Comparison of ENCODE assay signal across 8 cellular contexts in genomic region chr9:15416880-15417279, GRCh38. TPM values are rescaled to one million over a fixed set of nuclear protein-coding genes. Genes with fewer than 3 reads are reported as not detected.
DNase-seq lines count a peak whose midpoint lies in the region; ATAC-seq and TF ChIP-seq lines count a peak whose summit lies in the region.

No MANE protein-coding gene starts in this region.

- POLR2A ChIA-PET in activated CD8-positive, alpha-beta T cell treated with anti-CD3 and anti-CD28 coated beads, Interleukin-2, amount 10 ng/mL, durations not matched to agents 7 days and 5 days (lab: Charles Lee): no interaction called here

- no peak for ATAC-seq in activated CD8-positive, alpha-beta T cell treated with anti-CD3 and anti-CD28 coated beads, Interleukin-2, amount 10 ng/mL, durations not matched to agents 7 days and 5 days
- no peak for ATAC-seq in GM19324 (IDR thresholded peaks at IDR 0.05; ENCODE audit: low FRiP score, unreplicated experiment)
- no peak for ATAC-seq in GM21515 (IDR thresholded peaks at IDR 0.05; ENCODE audit: unreplicated experiment)

- H3K27me3 Mint-ChIP-seq in activated CD8-positive, alpha-beta T cell treated with anti-CD3 and anti-CD28 coated beads, Interleukin-2, amount 10 ng/mL, durations not matched to agents 7 days and 5 days (ENCODE audit: low read depth): peaks cover 28% of the 10 kb centered on the region

- no peaks in the 10 kb centered on the region for H3K9me3 Mint-ChIP-seq in activated CD8-positive, alpha-beta T cell treated with anti-CD3 and anti-CD28 coated beads, Interleukin-2, amount 10 ng/mL, durations not matched to agents 7 days and 5 days (ENCODE audit: insufficient read depth)

- no peaks in the 10 kb centered on the region for H3K36me3 Mint-ChIP-seq in activated CD8-positive, alpha-beta T cell treated with anti-CD3 and anti-CD28 coated beads, Interleukin-2, amount 10 ng/mL, durations not matched to agents 7 days and 5 days (ENCODE audit: low read depth)

- DNase-seq in ACHN (peak; percentile 31), GM03348 (ENCODE audit: low spot score) (peak; percentile 41), M059J (ENCODE audit: low read depth) (peak; percentile 52), fibroblast of villous mesenchyme (ENCODE audit: low read depth) (peak; percentile 74)
- peak; percentile 59 for DNase-seq in activated CD8-positive, alpha-beta T cell treated with anti-CD3 and anti-CD28 coated beads, Interleukin-2, amount 10 ng/mL, durations not matched to agents 7 days and 5 days
- DNase-seq in stimulated activated CD4-positive, alpha-beta T cell treated with anti-CD3 and anti-CD28 coated beads, Interleukin-1b, Interleukin-23, amount 100 ng/mL, for 48 hours: peak; percentile 5

- in situ Hi-C loops in ACHN (cut with HindIII; ENCODE audit: low pct_ligation_motif_present, low pct_unique_long_range_greater_than_20kb, low sequenced_read_pairs): no loop called here

- H3K27ac Mint-ChIP-seq in activated CD8-positive, alpha-beta T cell treated with anti-CD3 and anti-CD28 coated beads, Interleukin-2, amount 10 ng/mL, durations not matched to agents 7 days and 5 days: no peak overlapping the region

- CTCF ChIA-PET in activated CD8-positive, alpha-beta T cell treated with anti-CD3 and anti-CD28 coated beads, Interleukin-2, amount 10 ng/mL, durations not matched to agents 7 days and 5 days (lab: Charles Lee): interaction anchor here (0.7 to 1.8 kb wide), 7 partner anchors 62 to 208 kb away, joined by 3 to 7 read pairs (median 3); no protein-coding TSS in a partner anchor

- H3K4me3 Mint-ChIP-seq in activated CD8-positive, alpha-beta T cell treated with anti-CD3 and anti-CD28 coated beads, Interleukin-2, amount 10 ng/mL, durations not matched to agents 7 days and 5 days: no peak overlapping the region

- TF ChIP-seq CTCF in fibroblast of villous mesenchyme (IDR thresholded peaks at IDR 0.05; ENCODE audit: insufficient read depth, low read depth, low read length): peak; percentile 63

- H3K4me3 ChIP-seq in fibroblast of villous mesenchyme (ENCODE audit: low read depth, low read length): no peak overlapping the region

- H3K4me1 Mint-ChIP-seq in activated CD8-positive, alpha-beta T cell treated with anti-CD3 and anti-CD28 coated beads, Interleukin-2, amount 10 ng/mL, durations not matched to agents 7 days and 5 days (ENCODE audit: low read depth): peaks cover 2% of the 10 kb centered on the region

RNA-seq across cellular contexts. Expression of gene SNAPC3, which starts 5.8 kb away (rescaled TPM):
- 30.7 and 45.6 TPM in 2 replicates for total RNA-seq in M059J (2014; rRNA removed; shearing (Covaris generic))
- 10 to 100 TPM; 21.7 to 22.6 TPM for total RNA-seq in activated CD8-positive, alpha-beta T cell treated with anti-CD3 and anti-CD28 coated beads, Interleukin-2, amount 10 ng/mL, durations not matched to agents 7 days and 5 days
- total RNA-seq in fibroblast of villous mesenchyme: 40.9 and 59.6 TPM in 2 replicates

Comparison
In these comparisons a context has a peak if more than half of its experiments do, and no peak if none do; other contexts are left out.
1. DNase-seq: peak in every context shown above with its lines; median percentile 74 in fibroblast of villous mesenchyme; 59 in activated CD8-positive, alpha-beta T cell treated with anti-CD3 and anti-CD28 coated beads, Interleukin-2, amount 10 ng/mL, durations not matched to agents 7 days and 5 days; 52 in M059J; 41 in GM03348; 31 in ACHN; 5 in stimulated activated CD4-positive, alpha-beta T cell treated with anti-CD3 and anti-CD28 coated beads, Interleukin-1b, Interleukin-23, amount 100 ng/mL, for 48 hours.